ENCODE assay signal across 21 cellular contexts in genomic region chr9:97568461-97569275, GRCh38.
DNase-seq lines count a peak whose midpoint lies in the region; ATAC-seq, FAIRE-seq and TF ChIP-seq lines count a peak whose summit lies in the region.
"Had no signal": no experiment of that assay in that cellular context is flagged by ENCODE, and none has a peak within 500 bp of the region (broad histone marks: within the 10 kb centered on the region; RNA-seq: fewer than 3 reads in every experiment).

No MANE protein-coding gene starts in this region.

- TF ChIP-seq EP300 in HepG2 (IDR thresholded peaks at IDR 0.05; ENCODE audit: low read depth in 2 of 2, low read length in 2 of 2) (no peak), HepG2 (CRISPR knock-in tag; IDR thresholded peaks at IDR 0.05; ENCODE audit: borderline replicate concordance) (no peak)

- TF ChIP-seq CTCF in right lobe of liver (IDR thresholded peaks at IDR 0.05), result no peak
- TF ChIP-seq CTCF in HepG2 (CRISPR knock-in tag; IDR thresholded peaks at IDR 0.05), result no peak
- TF ChIP-seq CTCF in coronary artery (IDR thresholded peaks at IDR 0.05), result no peak
- no peak for TF ChIP-seq CTCF in gastrocnemius medialis (IDR thresholded peaks at IDR 0.05 in 4 of 5, conservative IDR thresholded peaks at IDR 0.05 in 1 of 5)

- no peaks in the 10 kb centered on the region for H3K79me2 ChIP-seq in HepG2 (ENCODE audit: insufficient read depth, low read length)

- peak in 2 of 3 donors; percentile 4 to 19 for DNase-seq in right lobe of liver
- DNase-seq in HepG2 (ENCODE audit: low spot score), result no peak
- DNase-seq in coronary artery (ENCODE audit: low spot score), result peak; percentile 29
- no peak for DNase-seq in gastrocnemius medialis
- DNase-seq in NCI-H510A (lab: John Stamatoyannopoulos, UW), result no peak
- no peak for DNase-seq in NCI-H2029 treated with DMSO at 0.1 percent for 48 hours (lab: John Stamatoyannopoulos, UW)
- DNase-seq: CD4-positive, alpha-beta T cell; COR-L47; DMS79; H7; HFFc6; NCI-H1105; NCI-H146; NCI-H2081; NCI-H2171; NCI-H345; NCI-H524 treated with DMSO at 0.1 percent for 48 hours; Peyer's patch had no signal

- no peak overlapping the region for H2AFZ ChIP-seq in HepG2 (ENCODE audit: low read length)

- ATAC-seq in right lobe of liver (no peak), HepG2 (no peak), gastrocnemius medialis (no peak), GM18511 (IDR thresholded peaks at IDR 0.05; ENCODE audit: unreplicated experiment) (no peak)

- H3K36me3 ChIP-seq in right lobe of liver (no peaks in the 10 kb centered on the region), HepG2 (replicated peaks in 1 of 2; ENCODE audit: control insufficient read depth in 1 of 2, insufficient read depth in 2 of 2, low read length in 2 of 2) (no peaks in the 10 kb centered on the region), gastrocnemius medialis (peaks cover 0 to 54% of the 10 kb centered on the region in 2 donors)
- H3K36me3 ChIP-seq: Peyer's patch, SJSA1 had no signal

- 98% methylated on average over 8 of the region's 11 CpGs for WGBS in right lobe of liver (ENCODE audit: insufficient coverage, low coverage, low lambda C conversion rate, missing lambda C conversion rate)
- WGBS in HepG2 (ENCODE audit: low lambda C conversion rate), result 19% methylated on average over 10 of the region's 11 CpGs

- TF ChIP-seq RAD21 in HepG2 (CRISPR knock-in tag; IDR thresholded peaks at IDR 0.05), result no peak

- no peaks in the 10 kb centered on the region for H4K20me1 ChIP-seq in HepG2 (ENCODE audit: insufficient read depth, low read length)

- no TSS peak for BruUV-seq in HepG2 (replicated peaks; lab: Mats Ljungman, UMichigan)

- in situ Hi-C loops in HepG2 (cut with HindIII; ENCODE audit: extremely low pct_ligation_motif_present, low pct_unique_long_range_greater_than_20kb), result no loop called here
- in situ Hi-C loops in gastrocnemius medialis (cut with MboI; ENCODE audit: low sequenced_read_pairs in 4 of 4), result no loop called here

- H3K9ac ChIP-seq in HepG2 (ENCODE audit: insufficient read depth, low read depth, low read length), result no peak overlapping the region
- H3K9ac ChIP-seq: KMS-11 had no signal

- H3K9me3 ChIP-seq in right lobe of liver, result no peaks in the 10 kb centered on the region
- no peaks in the 10 kb centered on the region for H3K9me3 ChIP-seq in HepG2 (ENCODE audit: low read length)
- no peaks in the 10 kb centered on the region for H3K9me3 ChIP-seq in gastrocnemius medialis
- H3K9me3 ChIP-seq: Peyer's patch, SJSA1 had no signal

- peaks cover 0 to 30% (median 11%) of the 10 kb centered on the region in 4 donors for H3K4me1 ChIP-seq in right lobe of liver
- no peaks in the 10 kb centered on the region for H3K4me1 ChIP-seq in HepG2 (ENCODE audit: insufficient read depth, low read length)
- H3K4me1 ChIP-seq in gastrocnemius medialis, result peaks cover 42 to 53% of the 10 kb centered on the region in 2 donors
- H3K4me1 ChIP-seq: SJSA1 had no signal

- no peaks in the 10 kb centered on the region for H3K27me3 ChIP-seq in right lobe of liver
- peaks cover 0 to 12% of the 10 kb centered on the region in 2 experiments; a peak in 2 of 5 replicates for H3K27me3 ChIP-seq in HepG2 (ENCODE audit: control insufficient read depth in 1 of 2, insufficient read depth in 2 of 2, low read length in 2 of 2)
- H3K27me3 ChIP-seq in gastrocnemius medialis, result no peaks in the 10 kb centered on the region
- H3K27me3 ChIP-seq: Peyer's patch had no signal

- TF ChIP-seq POLR2A in right lobe of liver (IDR thresholded peaks at IDR 0.05) (no peak), HepG2 (IDR thresholded peaks at IDR 0.05; ENCODE audit: insufficient read depth in 1 of 2, low read depth in 2 of 2, low read length in 2 of 2) (no peak), gastrocnemius medialis (IDR thresholded peaks at IDR 0.05) (no peak)

- no peak overlapping the region for H3K4me3 ChIP-seq in right lobe of liver
- no peak overlapping the region for H3K4me3 ChIP-seq in HepG2 (replicated peaks in 1 of 3; ENCODE audit: insufficient read depth in 1 of 3, low read depth in 2 of 3, low read length in 3 of 3)
- no peak overlapping the region for H3K4me3 ChIP-seq in coronary artery
- H3K4me3 ChIP-seq in gastrocnemius medialis, result no peak overlapping the region
- H3K4me3 ChIP-seq: Peyer's patch, SJSA1 had no signal

- no peak overlapping the region for H3K27ac ChIP-seq in right lobe of liver
- H3K27ac ChIP-seq in HepG2 (ENCODE audit: extremely low read length, insufficient read depth, low read length), result no peak overlapping the region
- H3K27ac ChIP-seq in coronary artery, result no peak overlapping the region
- H3K27ac ChIP-seq in gastrocnemius medialis, result peak overlapping the region; percentile 58 to 90 (median 68)
- H3K27ac ChIP-seq: KMS-11, Peyer's patch, SJSA1 had no signal

- POLR2A ChIA-PET in HepG2 (lab: Yijun Ruan, JAX), result no interaction called here

- FAIRE-seq in HepG2 (lab: Jason Lieb, UNC), result no peak

- no peak overlapping the region for H3K4me2 ChIP-seq in HepG2 (ENCODE audit: low read depth, low read length)
- H3K4me2 ChIP-seq: KMS-11 had no signal

- CTCF ChIA-PET in HepG2 (lab: Yijun Ruan, JAX; ENCODE audit: low intra/inter-chr PET ratio, low total read pairs), result no interaction called here

- intact Hi-C loops in right lobe of liver (cut with DNase I), result no loop called here
- intact Hi-C loops in HepG2 (cut with micrococcal nuclease; ENCODE audit: unreplicated experiment), result no loop called here
- intact Hi-C loops in gastrocnemius medialis (cut with DNase I; ENCODE audit: low total_unique reads), result no loop called here

TF ChIP-seq in HepG2, 621 proteins besides CTCF, POLR2A, EP300 and RAD21 (continues in another document):
- TF ChIP-seq BCL3 (CRISPR knock-in tag; IDR thresholded peaks at IDR 0.05) (no peak), KLF12 (CRISPR knock-in tag; IDR thresholded peaks at IDR 0.05; ENCODE audit: borderline replicate concordance) (no peak), IRF9 (CRISPR knock-in tag; IDR thresholded peaks at IDR 0.05; ENCODE audit: borderline replicate concordance) (no peak), E2F2 (CRISPR knock-in tag; IDR thresholded peaks at IDR 0.05; ENCODE audit: borderline replicate concordance) (no peak), NCOA1 (CRISPR knock-in tag; IDR thresholded peaks at IDR 0.05) (no peak), ZIK1 (CRISPR knock-in tag; IDR thresholded peaks at IDR 0.05; ENCODE audit: borderline replicate concordance, low read depth) (no peak), ZNF792 (CRISPR knock-in tag; IDR thresholded peaks at IDR 0.05) (no peak), ASH2L (IDR thresholded peaks at IDR 0.05; ENCODE audit: insufficient read length, low read depth, low read length) (no peak), ZNF576 (CRISPR knock-in tag; IDR thresholded peaks at IDR 0.05) (no peak), ZNF512B (CRISPR knock-in tag; IDR thresholded peaks at IDR 0.05; ENCODE audit: borderline replicate concordance) (no peak), FOXM1 (CRISPR knock-in tag; IDR thresholded peaks at IDR 0.05) (no peak)

Comparison
In these comparisons a context has a peak if more than half of its experiments do, and no peak if none do; other contexts are left out.
1. DNase-seq: peak in right lobe of liver (2 of 3) and coronary artery (single experiment); none in HepG2 (single experiment), gastrocnemius medialis (0 of 2), NCI-H510A (single experiment) and NCI-H2029 treated with DMSO at 0.1 percent for 48 hours (single experiment).
2. H3K27ac ChIP-seq: peak in gastrocnemius medialis (4 of 4); none in right lobe of liver (0 of 3), HepG2 (single experiment) and coronary artery (0 of 2).